ENCODE assay signal across 21 cellular contexts in the genomic region with DNA sequence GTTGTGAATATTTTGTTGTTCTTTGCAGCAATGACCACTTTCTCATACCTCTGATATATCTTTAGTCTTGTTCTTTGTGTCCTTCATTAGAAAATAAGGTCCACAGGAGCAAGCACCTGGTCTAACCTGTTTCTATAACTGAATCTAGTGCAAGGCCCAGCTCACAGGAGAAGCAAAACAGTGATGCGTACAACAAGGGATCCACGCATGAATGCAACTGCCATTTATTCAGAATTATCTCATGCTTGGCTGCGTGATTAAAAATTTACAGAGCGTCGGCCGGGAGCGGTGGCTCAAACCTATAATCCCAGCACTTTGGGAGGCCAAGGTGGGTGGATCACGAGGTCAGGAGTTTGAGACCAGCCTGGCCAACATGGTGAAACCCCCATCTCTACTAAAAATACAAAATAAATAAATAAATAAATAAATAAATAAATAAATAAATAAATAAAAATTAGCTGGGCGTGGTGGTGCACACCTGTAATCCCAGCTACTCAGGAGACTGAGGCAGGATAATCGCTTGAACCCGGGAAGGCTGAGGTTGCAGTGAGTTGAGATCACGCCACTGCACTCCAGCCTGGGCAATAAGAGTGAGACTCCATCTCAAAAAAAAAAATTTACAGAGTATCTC. TPM values are rescaled to one million over a fixed set of nuclear protein-coding genes. Genes with fewer than 3 reads are reported as not detected.
"Had no signal": no experiment of that assay in that cellular context is flagged by ENCODE, and none has a peak within 500 bp of the region (broad histone marks: within the 10 kb centered on the region; RNA-seq: fewer than 3 reads in every experiment).

No MANE protein-coding gene starts in this region.

RNA-seq across cellular contexts. Expression of gene SCGB2A1, which starts 1.9 kb away (rescaled TPM):
- total RNA-seq: esophagus mucosa; gastrocnemius medialis; glomerular endothelial cell; heart left ventricle; hepatocyte; kidney epithelial cell; left ventricle myocardium superior; mesenteric fat pad; myocyte; naive thymus-derived CD8-positive, alpha-beta T cell; occipital lobe; psoas muscle; sciatic nerve; smooth muscle cell; vagina had no signal

RNA-seq across cellular contexts. Expression of gene SCGB1D1, which starts 16.5 kb away (rescaled TPM):
- total RNA-seq: dorsolateral prefrontal cortex; esophagus mucosa; gastrocnemius medialis; glomerular endothelial cell; heart left ventricle; hepatocyte; kidney epithelial cell; left colon; left ventricle myocardium superior; lower lobe of right lung; mesenteric fat pad; myocyte; naive thymus-derived CD8-positive, alpha-beta T cell; occipital lobe; ovary; psoas muscle; sciatic nerve; smooth muscle cell; suprapubic skin; ureter; vagina had no signal

RNA-seq across cellular contexts. Expression of gene SCGB1D2, which starts 35.5 kb away (rescaled TPM):
- total RNA-seq: glomerular endothelial cell; hepatocyte; kidney epithelial cell; left colon; lower lobe of right lung; mesenteric fat pad; myocyte; naive thymus-derived CD8-positive, alpha-beta T cell; occipital lobe; sciatic nerve; smooth muscle cell; ureter; vagina had no signal
